Comparison of ENCODE assay signal across 17 cellular contexts in the genomic region with DNA sequence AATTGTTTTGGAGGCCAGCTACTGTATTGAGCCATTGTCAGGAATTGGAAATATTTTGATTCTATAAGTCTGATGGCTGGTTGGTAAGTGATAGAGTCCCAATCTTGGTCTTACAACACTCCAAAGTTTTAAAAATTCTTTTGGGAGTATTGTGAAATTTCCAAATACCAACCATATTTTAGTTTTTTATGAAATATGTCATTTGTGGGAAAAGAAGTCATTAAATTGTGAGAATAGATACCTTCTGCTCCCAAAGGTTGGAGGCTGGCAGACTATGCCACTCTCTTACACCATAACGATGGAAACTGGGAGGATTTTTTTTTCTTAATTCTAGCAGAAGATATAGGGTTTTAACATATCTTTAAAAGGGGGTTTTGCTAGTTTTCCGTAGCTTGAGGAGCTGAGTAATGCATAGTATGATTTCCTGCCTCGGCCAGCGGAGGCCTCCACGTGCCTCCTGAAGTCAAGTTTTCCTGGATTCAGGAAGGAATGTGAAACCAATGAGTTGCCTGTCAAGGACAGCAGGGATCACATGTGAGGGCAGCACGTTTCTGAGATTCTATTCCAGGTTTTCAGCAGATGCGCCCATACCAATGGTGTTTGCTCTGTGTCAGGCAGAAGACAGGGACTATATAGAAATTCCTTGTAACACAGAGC.
A peak's percentile ranks its signal among the peaks of the same experiment; 100 is the strongest.
DNase-seq lines count a peak whose midpoint lies in the region; ATAC-seq, FAIRE-seq and TF ChIP-seq lines count a peak whose summit lies in the region.
"Had no signal": no experiment of that assay in that cellular context is flagged by ENCODE, and none has a peak within 500 bp of the region (broad histone marks: within the 10 kb centered on the region; RNA-seq: fewer than 3 reads in every experiment).

No MANE protein-coding gene starts in this region.

- H2BK5ac ChIP-seq in H1 (ENCODE audit: low read depth, low read length) (no peak overlapping the region), mesendoderm (ENCODE audit: low read length) (no peak overlapping the region)

- H3K36me3 ChIP-seq in Caco-2 (ENCODE audit: control insufficient read depth, insufficient read depth, low read length), result no peaks in the 10 kb centered on the region
- no peaks in the 10 kb centered on the region for H3K36me3 ChIP-seq in H1 (ENCODE audit: control insufficient read depth in 2 of 4, insufficient read depth in 4 of 4, low read length in 3 of 4)
- H3K36me3 ChIP-seq in mesendoderm (ENCODE audit: control insufficient read depth, insufficient read depth, low read length), result no peaks in the 10 kb centered on the region
- no peaks in the 10 kb centered on the region for H3K36me3 ChIP-seq in OCI-LY7 (ENCODE audit: insufficient read depth, low read length)
- H3K36me3 ChIP-seq: sigmoid colon had no signal

- no peak overlapping the region for H2BK12ac ChIP-seq in H1 (ENCODE audit: low read depth, low read length)

- no peak overlapping the region for H4K5ac ChIP-seq in H1 (ENCODE audit: insufficient read length, low read depth, low read length)
- H4K5ac ChIP-seq in mesendoderm (ENCODE audit: low read length), result no peak overlapping the region

- no TSS peak for BruUV-seq in Caco-2 (replicated peaks; lab: Mats Ljungman, UMichigan)
- no TSS peak for BruUV-seq in OCI-LY7 (replicated peaks; lab: Mats Ljungman, UMichigan)

- POLR2A ChIA-PET in Caco-2 (lab: Charles Lee) (interaction anchor here (0.6 kb wide), 1 partner anchor 237 kb away, joined by 3 read pairs; no protein-coding TSS in a partner anchor), H1 (lab: Charles Lee; ENCODE audit: partially characterized antibody) (interaction anchor here (1.0 kb wide), 1 partner anchor 10 kb away, joined by 3 read pairs; no protein-coding TSS in a partner anchor), OCI-LY7 (lab: Charles Lee) (interaction anchor here (0.6 kb wide), 1 partner anchor 130 kb away, joined by 4 read pairs; no protein-coding TSS in a partner anchor)

- no peaks in the 10 kb centered on the region for H3K27me3 Mint-ChIP-seq in Caco-2 (ENCODE audit: insufficient read depth, unreplicated experiment)
- H3K27me3 Mint-ChIP-seq: activated naive CD8-positive, alpha-beta T cell treated with anti-CD3 and anti-CD28 coated beads, Interleukin-2, amount 10 ng/mL, durations not matched to agents 7 days and 5 days had no signal

- H3K4me1 Mint-ChIP-seq in Caco-2 (ENCODE audit: low read depth, unreplicated experiment), result peaks cover 20% of the 10 kb centered on the region
- H3K4me1 Mint-ChIP-seq: activated naive CD8-positive, alpha-beta T cell treated with anti-CD3 and anti-CD28 coated beads, Interleukin-2, amount 10 ng/mL, durations not matched to agents 7 days and 5 days had no signal

- H3K27ac ChIP-seq in H1 (ENCODE audit: low read depth, low read length) (no peak overlapping the region), mesendoderm (ENCODE audit: low read depth, low read length) (no peak overlapping the region), OCI-LY7 (ENCODE audit: low read depth, low read length, poor library complexity, severe bottlenecking) (no peak overlapping the region)
- H3K27ac ChIP-seq: coronary artery, sigmoid colon had no signal

- no peaks in the 10 kb centered on the region for H3K79me2 ChIP-seq in H1 (ENCODE audit: control insufficient read depth in 1 of 2, insufficient read depth in 2 of 2, low read length in 2 of 2)
- H3K79me2 ChIP-seq in mesendoderm (ENCODE audit: control insufficient read depth, insufficient read depth, low read length), result no peaks in the 10 kb centered on the region
- no peaks in the 10 kb centered on the region for H3K79me2 ChIP-seq in OCI-LY7 (ENCODE audit: insufficient read depth, low read depth, low read length)

- H3K4ac ChIP-seq in H1 (replicated peaks; ENCODE audit: insufficient read length, low read depth, low read length), result no peak overlapping the region
- H3K4ac ChIP-seq in mesendoderm (ENCODE audit: low read depth, low read length), result no peak overlapping the region

- H3K18ac ChIP-seq in H1 (ENCODE audit: extremely low read depth, low read length), result no peak overlapping the region
- no peak overlapping the region for H3K18ac ChIP-seq in mesendoderm (ENCODE audit: low read length)

- no peaks in the 10 kb centered on the region for H3K9me2 ChIP-seq in OCI-LY7 (ENCODE audit: insufficient read depth, low read length)

- FAIRE-seq in H1 (lab: Jason Lieb, UNC), result peak; percentile 36
- FAIRE-seq: TTC549 had no signal

- no peak overlapping the region for H3K23ac ChIP-seq in H1 (ENCODE audit: insufficient read length)
- H3K23ac ChIP-seq in mesendoderm (ENCODE audit: low read length), result no peak overlapping the region

- TF ChIP-seq EP300 in H1 (IDR thresholded peaks at IDR 0.05; ENCODE audit: borderline replicate concordance in 1 of 2, low read depth in 2 of 2, low read length in 2 of 2), result no peak

- H3K9me3 ChIP-seq in Caco-2, result peaks cover 8% of the 10 kb centered on the region; the same call in 1 of the 2 replicates
- H3K9me3 ChIP-seq in H1 (ENCODE audit: insufficient read depth in 2 of 2, low read depth in 1 of 2, low read length in 1 of 2), result no peaks in the 10 kb centered on the region
- H3K9me3 ChIP-seq in OCI-LY7 (ENCODE audit: low read length), result no peaks in the 10 kb centered on the region
- H3K9me3 ChIP-seq: sigmoid colon had no signal

- H2BK20ac ChIP-seq in H1 (ENCODE audit: low read length), result no peak overlapping the region

- H3K4me2 ChIP-seq in H1 (ENCODE audit: insufficient read depth in 1 of 2, low read depth in 2 of 2, low read length in 2 of 2), result no peak overlapping the region
- H3K4me2 ChIP-seq in mesendoderm (ENCODE audit: low read length), result no peak overlapping the region
- H3K4me2 ChIP-seq in OCI-LY7 (ENCODE audit: low read length), result no peak overlapping the region

- CTCF ChIA-PET in Caco-2 (lab: Charles Lee) (interaction anchor here (1.2 to 1.3 kb wide), 2 partner anchors 13 to 275 kb away, joined by 3 to 6 read pairs; no protein-coding TSS in a partner anchor), H1 (lab: Charles Lee; ENCODE audit: partially characterized antibody) (interaction anchor here (0.6 to 2.7 kb wide), 12 partner anchors 9 to 480 kb away, joined by 3 to 10 read pairs (median 3); no protein-coding TSS in a partner anchor), OCI-LY7 (lab: Charles Lee; ENCODE audit: unreplicated experiment) (no interaction called here)

- H3K4me3 Mint-ChIP-seq in Caco-2 (ENCODE audit: unreplicated experiment), result no peak overlapping the region
- H3K4me3 Mint-ChIP-seq: activated naive CD8-positive, alpha-beta T cell treated with anti-CD3 and anti-CD28 coated beads, Interleukin-2, amount 10 ng/mL, durations not matched to agents 7 days and 5 days; nephron had no signal

- H3K9ac ChIP-seq in H1 (replicated peaks in 1 of 4; ENCODE audit: extremely low read depth in 1 of 4, low read depth in 3 of 4, low read length in 3 of 4), result no peak overlapping the region
- H3K9ac ChIP-seq in mesendoderm (ENCODE audit: low read length), result no peak overlapping the region

- DNase-seq in Caco-2, result peak; percentile 58 to 62
- DNase-seq in NCI-H69 (lab: John Stamatoyannopoulos, UW), result peak; percentile 16
- DNase-seq in H1 (ENCODE audit: low read depth in 1 of 2, low spot score in 2 of 2), result no peak
- peak; percentile 74 for DNase-seq in mesendoderm
- DNase-seq in omental fat pad (ENCODE audit: low spot score), result no peak
- no peak for DNase-seq in OCI-LY7 (ENCODE audit: low spot score)
- DNase-seq in stimulated activated CD4-positive, alpha-beta T cell treated with anti-CD3 and anti-CD28 coated beads, Interleukin-12 subunit alpha, Interleukin-12 subunit beta, amount 100 ng/mL, for 4 hours, result no peak
- no peak for DNase-seq in ureter (ENCODE audit: low spot score)
- DNase-seq: activated naive CD8-positive, alpha-beta T cell treated with anti-CD3 and anti-CD28 coated beads, Interleukin-2, amount 10 ng/mL, durations not matched to agents 7 days and 5 days; KBM-7; NCI-H146; Right ventricle myocardium superior; sigmoid colon had no signal

- TF ChIP-seq RAD21 in H1 (IDR thresholded peaks at IDR 0.05 in 1 of 2, conservative IDR thresholded peaks at IDR 0.05 in 1 of 2; ENCODE audit: low read depth in 2 of 2, low read length in 2 of 2), result peak; percentile 59 to 65

- H2BK15ac ChIP-seq in H1 (ENCODE audit: low read length) (no peak overlapping the region), mesendoderm (replicated peaks; ENCODE audit: low read depth) (no peak overlapping the region)

- H2AFZ ChIP-seq in H1 (ENCODE audit: low read length), result no peak overlapping the region
- H2AFZ ChIP-seq in OCI-LY7 (ENCODE audit: low read length), result no peak overlapping the region

- H3K27me3 ChIP-seq in Caco-2 (replicated peaks; ENCODE audit: control insufficient read depth, insufficient read depth, low read length), result no peaks in the 10 kb centered on the region
- H3K27me3 ChIP-seq in H1 (replicated peaks in 1 of 4; ENCODE audit: control insufficient read depth in 3 of 4, extremely low read depth in 1 of 4, insufficient read depth in 3 of 4, low read length in 3 of 4), result no peaks in the 10 kb centered on the region
- H3K27me3 ChIP-seq in mesendoderm (ENCODE audit: insufficient read depth, low read length, poor library complexity), result no peaks in the 10 kb centered on the region
- H3K27me3 ChIP-seq: sigmoid colon had no signal

- H3K4me3 ChIP-seq in Caco-2 (ENCODE audit: low read depth, low read length), result no peak overlapping the region
- no peak overlapping the region for H3K4me3 ChIP-seq in H1 (ENCODE audit: extremely low read depth in 1 of 4, insufficient read depth in 2 of 4, low read depth in 3 of 4, low read length in 4 of 4)
- H3K4me3 ChIP-seq in mesendoderm (ENCODE audit: low read length), result no peak overlapping the region
- H3K4me3 ChIP-seq in OCI-LY7 (ENCODE audit: low read depth, low read length, poor library complexity, severe bottlenecking), result no peak overlapping the region
- H3K4me3 ChIP-seq: coronary artery, sigmoid colon had no signal

- intact Hi-C loops in Caco-2 (cut with micrococcal nuclease; ENCODE audit: unreplicated experiment) (loop anchor here (1.0 to 5.0 kb wide), 3 partner anchors 70 to 238 kb away; no protein-coding TSS in a partner anchor), OCI-LY7 (cut with micrococcal nuclease; ENCODE audit: unreplicated experiment) (no loop called here)

- TF ChIP-seq POLR2A in H1 (IDR thresholded peaks at IDR 0.05; ENCODE audit: control extremely low read depth in 1 of 2, low read depth in 2 of 2, low read length in 2 of 2), result no peak

- H2AK5ac ChIP-seq in H1 (ENCODE audit: low read depth, low read length), result no peak overlapping the region
- no peak overlapping the region for H2AK5ac ChIP-seq in mesendoderm (ENCODE audit: low read length)

- no peaks in the 10 kb centered on the region for H3K23me2 ChIP-seq in H1 (ENCODE audit: low read depth, low read length)

- H3K4me1 ChIP-seq in Caco-2 (peaks cover 17% of the 10 kb centered on the region), H1 (replicated peaks in 1 of 4; ENCODE audit: control insufficient read depth in 3 of 4, insufficient read depth in 4 of 4, low read length in 3 of 4) (peaks cover 0 to 5% (median 0%) of the 10 kb centered on the region in 4 experiments; a peak in 1 of 7 replicates), mesendoderm (ENCODE audit: control insufficient read depth, low read depth, low read length) (no peaks in the 10 kb centered on the region), OCI-LY7 (ENCODE audit: insufficient read depth, low read length, poor library complexity, severe bottlenecking) (no peaks in the 10 kb centered on the region)
- H3K4me1 ChIP-seq: sigmoid colon had no signal

- 68% methylated on average over 7 of the region's 7 CpGs; no CpG with 5 or more reads in 1 of the 2 experiments for WGBS in H1 (ENCODE audit: extremely low coverage in 1 of 2, insufficient coverage in 1 of 2, insufficient read length in 1 of 2, insufficient replicate concordance in 2 of 2, low coverage in 1 of 2, low lambda C conversion rate in 2 of 2, missing lambda C conversion rate in 1 of 2), 2 experiments
- WGBS in mesendoderm (ENCODE audit: extremely low coverage, insufficient coverage, low lambda C conversion rate), result no CpG with 5 or more reads among the region's 7 CpGs

- H4K20me1 ChIP-seq in H1 (replicated peaks in 1 of 2; ENCODE audit: control insufficient read depth in 1 of 2, insufficient read depth in 2 of 2, low read length in 2 of 2) (no peaks in the 10 kb centered on the region), OCI-LY7 (ENCODE audit: insufficient read depth, low read length) (no peaks in the 10 kb centered on the region)

- H4K8ac ChIP-seq in H1 (ENCODE audit: extremely low read depth, insufficient read depth, low read length) (no peak overlapping the region), mesendoderm (ENCODE audit: low read depth, low read length) (no peak overlapping the region)

- peak in 1 of 2 experiments; percentile 55 for TF ChIP-seq CTCF in Caco-2 (IDR thresholded peaks at IDR 0.05; ENCODE audit: insufficient read depth in 1 of 2, low read depth in 1 of 2, low read length in 1 of 2, severe bottlenecking in 1 of 2, unreplicated experiment in 1 of 2)
- TF ChIP-seq CTCF in H1 (IDR thresholded peaks at IDR 0.05; ENCODE audit: control extremely low read depth in 1 of 3, insufficient read depth in 1 of 3, low read depth in 1 of 3, low read length in 3 of 3), result peak; percentile 30 to 38 (median 33)
- no peak for TF ChIP-seq CTCF in omental fat pad (IDR thresholded peaks at IDR 0.05)
- no peak for TF ChIP-seq CTCF in OCI-LY7 (conservative IDR thresholded peaks at IDR 0.05; ENCODE audit: low read length)

- no peak for ATAC-seq in omental fat pad (ENCODE audit: low FRiP score)
- ATAC-seq: left lobe of liver had no signal

- H3K36me3 Mint-ChIP-seq in Caco-2 (ENCODE audit: insufficient read depth, unreplicated experiment), result peaks cover 41% of the 10 kb centered on the region
- H3K36me3 Mint-ChIP-seq: activated naive CD8-positive, alpha-beta T cell treated with anti-CD3 and anti-CD28 coated beads, Interleukin-2, amount 10 ng/mL, durations not matched to agents 7 days and 5 days had no signal

- H3K56ac ChIP-seq in H1 (replicated peaks; ENCODE audit: insufficient read length, low read depth, low read length) (no peak overlapping the region), mesendoderm (ENCODE audit: low read length) (no peak overlapping the region)

- H3K27ac Mint-ChIP-seq in Caco-2 (ENCODE audit: unreplicated experiment), result peak overlapping the region; percentile 67
- H3K27ac Mint-ChIP-seq: activated naive CD8-positive, alpha-beta T cell treated with anti-CD3 and anti-CD28 coated beads, Interleukin-2, amount 10 ng/mL, durations not matched to agents 7 days and 5 days; nephron had no signal

- no peak overlapping the region for H3K14ac ChIP-seq in H1 (ENCODE audit: insufficient read length)

- H2BK120ac ChIP-seq in H1 (replicated peaks; ENCODE audit: low read depth, low read length), result no peak overlapping the region
- H2BK120ac ChIP-seq in mesendoderm (ENCODE audit: low read depth, low read length), result no peak overlapping the region

- H3K79me1 ChIP-seq in H1 (ENCODE audit: low read depth, low read length) (no peaks in the 10 kb centered on the region), mesendoderm (ENCODE audit: low read length) (no peaks in the 10 kb centered on the region)

- H3K9me3 Mint-ChIP-seq in Caco-2 (ENCODE audit: unreplicated experiment), result peaks cover 22% of the 10 kb centered on the region

- H4K91ac ChIP-seq in H1 (replicated peaks; ENCODE audit: insufficient read length, low read length), result no peak overlapping the region

Comparison
In these comparisons a context has a peak if more than half of its experiments do, and no peak if none do; other contexts are left out.
1. DNase-seq: peak in Caco-2 (2 of 2), NCI-H69 (single experiment) and mesendoderm (single experiment); none in H1 (0 of 2), omental fat pad (single experiment), OCI-LY7 (single experiment), stimulated activated CD4-positive, alpha-beta T cell treated with anti-CD3 and anti-CD28 coated beads, Interleukin-12 subunit alpha, Interleukin-12 subunit beta, amount 100 ng/mL, for 4 hours (single experiment) and ureter (single experiment).
2. CTCF ChIP-seq: peak in H1 (3 of 3); none in omental fat pad (0 of 3) and OCI-LY7 (single experiment).